ENCODE assay signal across 16 cellular contexts in genomic region chr7:85215098-85215497, GRCh38.
A peak's percentile ranks its signal among the peaks of the same experiment; 100 is the strongest.
DNase-seq lines count a peak whose midpoint lies in the region; ATAC-seq and TF ChIP-seq lines count a peak whose summit lies in the region.
"Had no signal": no experiment of that assay in that cellular context is flagged by ENCODE, and none has a peak within 500 bp of the region (broad histone marks: within the 10 kb centered on the region; RNA-seq: fewer than 3 reads in every experiment).

No MANE protein-coding gene starts in this region.

- no peak for DNase-seq in GM10266 (ENCODE audit: extremely low spot score)
- DNase-seq in C1 segment of cervical spinal cord (lab: John Stamatoyannopoulos, UW), result no peak
- no peak for DNase-seq in NCI-H1694 (lab: John Stamatoyannopoulos, UW)
- DNase-seq: activated CD4-positive, CD25-positive, alpha-beta regulatory T cell treated with anti-CD3 and anti-CD28 coated beads, Interleukin-2, amount 50 U/mL, for 72 hours; activated naive CD8-positive, alpha-beta T cell treated with anti-CD3 and anti-CD28 coated beads for 36 hours; erythroblast; GOT3; heart right ventricle; NCI-H345; PC-3; T-cell had no signal

- ATAC-seq in GM18511 (IDR thresholded peaks at IDR 0.05; ENCODE audit: unreplicated experiment) (peak; percentile 97), GM21360 (IDR thresholded peaks at IDR 0.05; ENCODE audit: unreplicated experiment) (peak; percentile 62), HG02852 (IDR thresholded peaks at IDR 0.05; ENCODE audit: unreplicated experiment) (peak; percentile 96), HG03432 (IDR thresholded peaks at IDR 0.05; ENCODE audit: unreplicated experiment) (peak; percentile 97), GM21447 (IDR thresholded peaks at IDR 0.05; ENCODE audit: unreplicated experiment) (no peak)
- ATAC-seq: heart right ventricle, PC-3, T-cell had no signal

- no peak for TF ChIP-seq CTCF in GM10266 (IDR thresholded peaks at IDR 0.05; ENCODE audit: control insufficient read depth, insufficient read depth, low read depth, missing control alignments)
